Comparison of ENCODE assay signal across 1 cellular context in genomic region chr6:26251354-26252081, GRCh38.
TF ChIP-seq lines count a peak whose summit lies in the region.

No MANE protein-coding gene starts in this region.

TF ChIP-seq in HepG2, 621 proteins besides CTCF, POLR2A, EP300 and RAD21 (continued from another document and continues in another):
- TF ChIP-seq THAP8 (CRISPR knock-in tag; IDR thresholded peaks at IDR 0.05; ENCODE audit: borderline replicate concordance) (no peak), MIER3 (CRISPR knock-in tag; IDR thresholded peaks at IDR 0.05; ENCODE audit: borderline replicate concordance) (no peak), IRX3 (CRISPR knock-in tag; IDR thresholded peaks at IDR 0.05; ENCODE audit: borderline replicate concordance, low read depth) (no peak), KDM5B (CRISPR knock-in tag; IDR thresholded peaks at IDR 0.05; ENCODE audit: borderline replicate concordance) (peak; percentile 78; the same call in 1 of the 2 replicates), ZNF253 (CRISPR knock-in tag; IDR thresholded peaks at IDR 0.05; ENCODE audit: borderline replicate concordance) (no peak), SMAD1 (CRISPR knock-in tag; IDR thresholded peaks at IDR 0.05; ENCODE audit: borderline replicate concordance, low read depth) (no peak), HDAC6 (IDR thresholded peaks at IDR 0.05; ENCODE audit: low read depth, low read length) (no peak), ZKSCAN1 (IDR thresholded peaks at IDR 0.05; ENCODE audit: low read length) (no peak), ZNF768 (CRISPR knock-in tag; IDR thresholded peaks at IDR 0.05) (peak; percentile 21; the same call in 1 of the 2 replicates), ZSCAN30 (CRISPR knock-in tag; IDR thresholded peaks at IDR 0.05) (no peak), GTF3A (CRISPR knock-in tag; conservative IDR thresholded peaks at IDR 0.05) (no peak), ZNF503 (CRISPR knock-in tag; IDR thresholded peaks at IDR 0.05) (peak; percentile 4; the same call in 1 of the 2 replicates), DMTF1 (CRISPR knock-in tag; IDR thresholded peaks at IDR 0.05) (no peak), ZNF800 (CRISPR knock-in tag; IDR thresholded peaks at IDR 0.05) (peak; percentile 93), ZNF777 (CRISPR knock-in tag; IDR thresholded peaks at IDR 0.05) (peak; percentile 52; the same call in 1 of the 2 replicates), TERF1 (CRISPR knock-in tag; IDR thresholded peaks at IDR 0.05) (no peak), ZNF260 (CRISPR knock-in tag; IDR thresholded peaks at IDR 0.05; ENCODE audit: borderline replicate concordance, low read depth) (no peak), ZNF335 (CRISPR knock-in tag; IDR thresholded peaks at IDR 0.05) (no peak), PAF1 (CRISPR knock-in tag; IDR thresholded peaks at IDR 0.05) (no peak), FOXM1 (CRISPR knock-in tag; IDR thresholded peaks at IDR 0.05) (no peak), ZNF207 (IDR thresholded peaks at IDR 0.05; ENCODE audit: borderline replicate concordance) (no peak), XRCC5 (optimal IDR thresholded peaks at IDR 0.05; ENCODE audit: low read length) (no peak), ELF1 (CRISPR knock-in tag; IDR thresholded peaks at IDR 0.05) (no peak), ZNF546 (CRISPR knock-in tag; conservative IDR thresholded peaks at IDR 0.05) (no peak), ZNF670 (CRISPR knock-in tag; IDR thresholded peaks at IDR 0.05; ENCODE audit: borderline replicate concordance) (peak; percentile 43; the same call in 1 of the 2 replicates), PATZ1 (CRISPR knock-in tag; IDR thresholded peaks at IDR 0.05) (no peak), CREB3 (CRISPR knock-in tag; IDR thresholded peaks at IDR 0.05) (no peak), ZNF460 (CRISPR knock-in tag; IDR thresholded peaks at IDR 0.05; ENCODE audit: borderline replicate concordance) (no peak), ZNF597 (CRISPR knock-in tag; IDR thresholded peaks at IDR 0.05) (peak; percentile 85; the same call in 1 of the 2 replicates), CBX2 (IDR thresholded peaks at IDR 0.05; ENCODE audit: low read depth, low read length) (peak; percentile 80), CBX2 (CRISPR knock-in tag; IDR thresholded peaks at IDR 0.05; ENCODE audit: low read depth) (peak; percentile 91), GMEB2 (CRISPR knock-in tag; IDR thresholded peaks at IDR 0.05; ENCODE audit: low read depth) (no peak), CEBPG (CRISPR knock-in tag; IDR thresholded peaks at IDR 0.05) (no peak), FOXK2 (IDR thresholded peaks at IDR 0.05) (no peak), MED8 (CRISPR knock-in tag; IDR thresholded peaks at IDR 0.05; ENCODE audit: insufficient replicate concordance) (peak; percentile 60), ZNF232 (CRISPR knock-in tag; IDR thresholded peaks at IDR 0.05; ENCODE audit: borderline replicate concordance) (peak; percentile 49; the same call in 1 of the 2 replicates), ZNF513 (CRISPR knock-in tag; conservative IDR thresholded peaks at IDR 0.05) (no peak), PREB (CRISPR knock-in tag; IDR thresholded peaks at IDR 0.05) (peak; percentile 89; the same call in 1 of the 2 replicates), ZNF749 (CRISPR knock-in tag; IDR thresholded peaks at IDR 0.05; ENCODE audit: borderline replicate concordance) (no peak), ESRRA (CRISPR knock-in tag; IDR thresholded peaks at IDR 0.05; ENCODE audit: low read depth) (no peak), ZNF333 (CRISPR knock-in tag; IDR thresholded peaks at IDR 0.05; ENCODE audit: borderline replicate concordance) (no peak), ZNF574 (CRISPR knock-in tag; IDR thresholded peaks at IDR 0.05) (peak; percentile 68; the same call in 1 of the 2 replicates), ZFP1 (CRISPR knock-in tag; IDR thresholded peaks at IDR 0.05) (no peak)
